In genomic region chrX:31540313-31540712, GRCh38 we compare ENCODE assay signal across 24 cellular contexts.
"Had no signal": no experiment of that assay in that cellular context is flagged by ENCODE, and none has a peak within 500 bp of the region (broad histone marks: within the 10 kb centered on the region; RNA-seq: fewer than 3 reads in every experiment).

No MANE protein-coding gene starts in this region.

- H3K4me1 Mint-ChIP-seq: neural progenitor cell; stimulated activated naive B cell treated with anti-CD40 and anti-IgM and Interleukin-4, amounts not matched to agents 10 μg/mL and 1 μg/mL and 100 μg/mL, for 72 hours; stimulated activated naive CD8-positive, alpha-beta T cell treated with anti-CD3 and anti-CD28 coated beads, Interleukin-15, amount 100 ng/mL, for 72 hours had no signal

- H3K27ac ChIP-seq: esophagus squamous epithelium, foreskin keratinocyte, hepatocyte, neural progenitor cell, ovary, right atrium auricular region, sigmoid colon, skin epidermis, thoracic aorta, transverse colon had no signal

- H3K36me3 ChIP-seq: esophagus squamous epithelium, neural progenitor cell, ovary, right atrium auricular region, sigmoid colon, thoracic aorta, transverse colon had no signal

- H3K9me3 Mint-ChIP-seq: stimulated activated naive CD8-positive, alpha-beta T cell treated with anti-CD3 and anti-CD28 coated beads, Interleukin-15, amount 100 ng/mL, for 72 hours had no signal

- H3K27me3 ChIP-seq: esophagus squamous epithelium, foreskin keratinocyte, hepatocyte, neural progenitor cell, ovary, right atrium auricular region, sigmoid colon, transverse colon had no signal

- H3K4me1 ChIP-seq: esophagus squamous epithelium, foreskin keratinocyte, neural progenitor cell, right atrium auricular region, sigmoid colon, transverse colon had no signal

- H3K27ac Mint-ChIP-seq: dendritic cell treated with granulocyte-macrophage colony-stimulating factor and Interleukin-4, amounts not matched to agents 40 ng/mL and 50 ng/mL, for 4 days; effector memory CD8-positive, alpha-beta T cell; natural killer cell treated with Interleukin-12 subunit alpha and Interleukin-12 subunit beta and Interleukin-15 and Interleukin-18, amount 100 ng/mL, for 72 hours; neural progenitor cell; stimulated activated naive B cell treated with anti-CD40 and anti-IgM and Interleukin-4, amounts not matched to agents 10 μg/mL and 1 μg/mL and 100 μg/mL, for 72 hours; stimulated activated naive CD8-positive, alpha-beta T cell treated with anti-CD3 and anti-CD28 coated beads, Interleukin-15, amount 100 ng/mL, for 72 hours had no signal

- H3K27me3 Mint-ChIP-seq: dendritic cell treated with granulocyte-macrophage colony-stimulating factor and Interleukin-4, amounts not matched to agents 40 ng/mL and 50 ng/mL, for 4 days; effector memory CD8-positive, alpha-beta T cell; natural killer cell treated with Interleukin-12 subunit alpha and Interleukin-12 subunit beta and Interleukin-15 and Interleukin-18, amount 100 ng/mL, for 72 hours; stimulated activated naive B cell treated with anti-CD40 and anti-IgM and Interleukin-4, amounts not matched to agents 10 μg/mL and 1 μg/mL and 100 μg/mL, for 72 hours; stimulated activated naive CD8-positive, alpha-beta T cell treated with anti-CD3 and anti-CD28 coated beads, Interleukin-15, amount 100 ng/mL, for 72 hours had no signal

- H3K4me3 Mint-ChIP-seq: dendritic cell treated with granulocyte-macrophage colony-stimulating factor and Interleukin-4, amounts not matched to agents 40 ng/mL and 50 ng/mL, for 4 days; effector memory CD8-positive, alpha-beta T cell; natural killer cell treated with Interleukin-12 subunit alpha and Interleukin-12 subunit beta and Interleukin-15 and Interleukin-18, amount 100 ng/mL, for 72 hours; neural progenitor cell; stimulated activated naive B cell treated with anti-CD40 and anti-IgM and Interleukin-4, amounts not matched to agents 10 μg/mL and 1 μg/mL and 100 μg/mL, for 72 hours; stimulated activated naive CD8-positive, alpha-beta T cell treated with anti-CD3 and anti-CD28 coated beads, Interleukin-15, amount 100 ng/mL, for 72 hours had no signal

- H3K9me3 ChIP-seq: esophagus squamous epithelium, ovary, right atrium auricular region, sigmoid colon, thoracic aorta, transverse colon had no signal

- DNase-seq: effector memory CD8-positive, alpha-beta T cell; esophagus squamous epithelium; foreskin keratinocyte; head of caudate nucleus; left colon; left ventricle myocardium superior; mesenchymal stem cell; midbrain; nucleus accumbens; ovary; sigmoid colon; stimulated activated CD4-positive, alpha-beta T cell treated with anti-CD3 and anti-CD28 coated beads, Interleukin-2, amount 100 ng/mL, for 24 hours; stimulated activated CD4-positive, alpha-beta T cell treated with anti-CD3 and anti-CD28 coated beads, Interleukin-4, amount 100 ng/mL, for 4 hours; stimulated activated naive B cell treated with anti-CD40 and anti-IgM and Interleukin-4, amounts not matched to agents 10 μg/mL and 1 μg/mL and 100 μg/mL, for 72 hours; stimulated activated naive CD8-positive, alpha-beta T cell treated with anti-CD3 and anti-CD28 coated beads, Interleukin-15, amount 100 ng/mL, for 72 hours; transverse colon had no signal

- H3K4me3 ChIP-seq: esophagus squamous epithelium, hepatocyte, lung, neural progenitor cell, ovary, right atrium auricular region, sigmoid colon, skin epidermis, thoracic aorta, transverse colon had no signal

- H3K36me3 Mint-ChIP-seq: natural killer cell treated with Interleukin-12 subunit alpha and Interleukin-12 subunit beta and Interleukin-15 and Interleukin-18, amount 100 ng/mL, for 72 hours; stimulated activated naive B cell treated with anti-CD40 and anti-IgM and Interleukin-4, amounts not matched to agents 10 μg/mL and 1 μg/mL and 100 μg/mL, for 72 hours had no signal
